In the genomic region with DNA sequence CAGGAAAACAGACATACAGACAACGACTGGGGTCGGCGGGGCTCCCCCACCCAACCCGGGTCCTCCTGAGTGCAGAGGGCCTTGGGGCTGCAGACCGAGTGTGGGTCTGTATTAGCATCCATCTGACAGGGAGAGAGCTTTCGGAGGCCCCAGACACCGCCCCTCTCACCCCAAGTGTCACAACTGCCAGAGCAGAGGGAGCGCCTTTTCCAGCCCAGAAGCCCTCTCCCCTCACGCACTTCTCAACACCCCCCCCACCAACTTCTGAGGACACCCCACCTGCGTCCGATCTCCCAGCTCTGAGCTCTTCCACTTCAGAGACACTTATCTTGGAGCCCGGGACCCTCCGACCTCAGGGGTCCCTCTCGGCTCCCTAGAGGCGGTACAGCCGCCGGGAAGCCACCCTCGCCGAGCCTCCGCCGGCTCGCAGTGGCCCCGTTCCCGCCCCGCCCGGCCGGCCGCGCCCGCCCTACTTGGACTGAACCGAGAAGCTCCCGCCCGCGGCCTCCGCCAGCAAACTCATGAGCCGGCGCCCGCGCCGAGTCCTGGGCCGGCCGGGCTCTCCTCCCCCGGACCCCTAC, we compare ENCODE assay signal across 8 cellular contexts. TPM values are rescaled to one million over a fixed set of nuclear protein-coding genes. Genes with fewer than 3 reads are reported as not detected.
DNase-seq lines count a peak whose midpoint lies in the region; ATAC-seq and TF ChIP-seq lines count a peak whose summit lies in the region.

No MANE protein-coding gene starts in this region.

- DNase-seq in Caki2 (ENCODE audit: low read depth) (peak; percentile 60), esophagus squamous epithelium (lab: John Stamatoyannopoulos, UW) (no peak), osteoblast (ENCODE audit: insufficient read length, low spot score, missing footprints) (peak; percentile 72), superior temporal gyrus (ENCODE audit: extremely low spot score) (no peak), NCI-H748 treated with DMSO at 0.1 percent for 48 hours (lab: John Stamatoyannopoulos, UW) (no peak)
- peak; percentile 63 for DNase-seq in activated CD8-positive, alpha-beta memory T cell treated with anti-CD3 and anti-CD28 coated beads, Interleukin-2, amount 10 ng/mL, durations not matched to agents 7 days and 5 days

- in situ Hi-C loops in Caki2 (cut with HindIII; ENCODE audit: low pct_unique_long_range_greater_than_20kb, low sequenced_read_pairs): no loop called here

- no peaks in the 10 kb centered on the region for H3K27me3 Mint-ChIP-seq in activated CD8-positive, alpha-beta memory T cell treated with anti-CD3 and anti-CD28 coated beads, Interleukin-2, amount 10 ng/mL, durations not matched to agents 7 days and 5 days

- H3K36me3 Mint-ChIP-seq in activated CD8-positive, alpha-beta memory T cell treated with anti-CD3 and anti-CD28 coated beads, Interleukin-2, amount 10 ng/mL, durations not matched to agents 7 days and 5 days: peaks cover 28% of the 10 kb centered on the region

- no peak for TF ChIP-seq CTCF in esophagus squamous epithelium (IDR thresholded peaks at IDR 0.05)
- no peak for TF ChIP-seq CTCF in osteoblast (IDR thresholded peaks at IDR 0.05; ENCODE audit: extremely low read depth, low read depth, low read length)

- no peaks in the 10 kb centered on the region for H3K9me3 Mint-ChIP-seq in activated CD8-positive, alpha-beta memory T cell treated with anti-CD3 and anti-CD28 coated beads, Interleukin-2, amount 10 ng/mL, durations not matched to agents 7 days and 5 days (ENCODE audit: low read depth)

- H3K27me3 ChIP-seq in esophagus squamous epithelium (no peaks in the 10 kb centered on the region), osteoblast (ENCODE audit: insufficient read depth, low read length) (no peaks in the 10 kb centered on the region)

- H3K27ac ChIP-seq in esophagus squamous epithelium (peak overlapping the region; percentile 98 to 100 (median 99)), osteoblast (ENCODE audit: low read depth, low read length) (peak overlapping the region; percentile 9)

- peak in 1 of 4 donors; percentile 72 for TF ChIP-seq POLR2A in esophagus squamous epithelium (IDR thresholded peaks at IDR 0.05)

- intact Hi-C loops in esophagus squamous epithelium (cut with DNase I): no loop called here

- H3K4me1 Mint-ChIP-seq in activated CD8-positive, alpha-beta memory T cell treated with anti-CD3 and anti-CD28 coated beads, Interleukin-2, amount 10 ng/mL, durations not matched to agents 7 days and 5 days: peaks cover 52% of the 10 kb centered on the region

- CTCF ChIA-PET in activated CD8-positive, alpha-beta memory T cell treated with anti-CD3 and anti-CD28 coated beads, Interleukin-2, amount 10 ng/mL, durations not matched to agents 7 days and 5 days (lab: Charles Lee): interaction anchor here (0.8 to 17.3 kb wide), 13 partner anchors 12 to 461 kb away, joined by 3 to 311 read pairs (median 8); a partner anchor contains a TSS

- no peak overlapping the region for H2AFZ ChIP-seq in osteoblast (ENCODE audit: low read length)

- peak overlapping the region; percentile 88 for H3K4me2 ChIP-seq in osteoblast (ENCODE audit: insufficient read depth, low read length)

- H3K9me3 ChIP-seq in esophagus squamous epithelium: no peaks in the 10 kb centered on the region
- H3K9me3 ChIP-seq in osteoblast (ENCODE audit: low read depth, low read length): no peaks in the 10 kb centered on the region

- H3K79me2 ChIP-seq in osteoblast (ENCODE audit: insufficient read depth, low read length): peaks cover 64% of the 10 kb centered on the region

- H3K36me3 ChIP-seq in esophagus squamous epithelium: no peaks in the 10 kb centered on the region
- H3K36me3 ChIP-seq in osteoblast (ENCODE audit: insufficient read depth, low read length): no peaks in the 10 kb centered on the region

- H4K20me1 ChIP-seq in osteoblast (ENCODE audit: insufficient read depth, low read length): peaks cover 41% of the 10 kb centered on the region

- H3K4me3 Mint-ChIP-seq in activated CD8-positive, alpha-beta memory T cell treated with anti-CD3 and anti-CD28 coated beads, Interleukin-2, amount 10 ng/mL, durations not matched to agents 7 days and 5 days: peak overlapping the region; percentile 92

- H3K4me1 ChIP-seq in esophagus squamous epithelium (peaks cover 20 to 62% (median 40%) of the 10 kb centered on the region in 3 donors), osteoblast (ENCODE audit: insufficient read depth, low read length) (peaks cover 24% of the 10 kb centered on the region)

- 1 to 3% methylated on average over 8 to 17 of the region's 43 CpGs for WGBS in esophagus squamous epithelium, 2 donors

- H3K27ac Mint-ChIP-seq in activated CD8-positive, alpha-beta memory T cell treated with anti-CD3 and anti-CD28 coated beads, Interleukin-2, amount 10 ng/mL, durations not matched to agents 7 days and 5 days: peak overlapping the region; percentile 89

- ATAC-seq in HG03135 (IDR thresholded peaks at IDR 0.05; ENCODE audit: unreplicated experiment): peak; percentile 0
- peak; percentile 1 for ATAC-seq in activated CD8-positive, alpha-beta memory T cell treated with anti-CD3 and anti-CD28 coated beads, Interleukin-2, amount 10 ng/mL, durations not matched to agents 7 days and 5 days
- no peak for ATAC-seq in GM21423 (IDR thresholded peaks at IDR 0.05; ENCODE audit: unreplicated experiment)

- H3K4me3 ChIP-seq in esophagus squamous epithelium (peak overlapping the region; percentile 75 to 98 (median 87)), osteoblast (ENCODE audit: insufficient read depth, low read length) (peak overlapping the region; percentile 83)

RNA-seq across cellular contexts. Expression of a gene that starts 0.4 kb away (rescaled TPM):
- 7.1 and 9.3 TPM in 2 replicates for total RNA-seq in Caki2 (2014; rRNA removed; shearing (Covaris generic); ENCODE audit: low replicate concordance)
- total RNA-seq in activated CD8-positive, alpha-beta memory T cell treated with anti-CD3 and anti-CD28 coated beads, Interleukin-2, amount 10 ng/mL, durations not matched to agents 7 days and 5 days: 100 to 1,000 TPM; 154 to 163 TPM
- 10 to 100 TPM; 51.6 to 84.5 (median 72.7) TPM for total RNA-seq in esophagus squamous epithelium
- total RNA-seq in osteoblast: 13.3 and 17.0 TPM in 2 replicates

RNA-seq across cellular contexts. Expression of a gene that starts 15.1 kb away (rescaled TPM):
- total RNA-seq in Caki2 (2014; rRNA removed; shearing (Covaris generic); ENCODE audit: low replicate concordance): 36.1 and 45.5 TPM in 2 replicates
- total RNA-seq in activated CD8-positive, alpha-beta memory T cell treated with anti-CD3 and anti-CD28 coated beads, Interleukin-2, amount 10 ng/mL, durations not matched to agents 7 days and 5 days: 100 to 1,000 TPM in 1 of 2 experiments, 10 to 100 TPM in 1; 83.5 to 104 TPM
- total RNA-seq in esophagus squamous epithelium (100 to 1,000 TPM in 1 of 4 donors, 10 to 100 TPM in 3; 50.1 to 112 (median 63.3) TPM), osteoblast (57.5 and 57.9 TPM in 2 replicates)

RNA-seq across cellular contexts. Expression of a gene that starts 32.0 kb away (rescaled TPM):
- 26.6 and 28.4 TPM in 2 replicates for total RNA-seq in Caki2 (2014; rRNA removed; shearing (Covaris generic); ENCODE audit: low replicate concordance)
- total RNA-seq in activated CD8-positive, alpha-beta memory T cell treated with anti-CD3 and anti-CD28 coated beads, Interleukin-2, amount 10 ng/mL, durations not matched to agents 7 days and 5 days: 10 to 100 TPM; 22.7 to 23.5 TPM
- total RNA-seq in esophagus squamous epithelium (10 to 100 TPM; 10.8 to 30.8 (median 27.5) TPM), osteoblast (10.3 and 10.9 TPM in 2 replicates)

RNA-seq across cellular contexts. Expression of a gene that starts 43.0 kb away (rescaled TPM):
- total RNA-seq in Caki2 (2014; rRNA removed; shearing (Covaris generic); ENCODE audit: low replicate concordance): 79.6 and 89.6 TPM in 2 replicates
- 100 to 1,000 TPM; 106 to 108 TPM for total RNA-seq in activated CD8-positive, alpha-beta memory T cell treated with anti-CD3 and anti-CD28 coated beads, Interleukin-2, amount 10 ng/mL, durations not matched to agents 7 days and 5 days
- 100 to 1,000 TPM in 1 of 4 donors, 10 to 100 TPM in 3; 54.2 to 110 (median 79.2) TPM for total RNA-seq in esophagus squamous epithelium
- total RNA-seq in osteoblast: 114 and 119 TPM in 2 replicates

Comparison
In these comparisons a context has a peak if more than half of its experiments do, and no peak if none do; other contexts are left out.
1. DNase-seq: peak in Caki2 (single experiment), activated CD8-positive, alpha-beta memory T cell treated with anti-CD3 and anti-CD28 coated beads, Interleukin-2, amount 10 ng/mL, durations not matched to agents 7 days and 5 days (single experiment) and osteoblast (single experiment); none in esophagus squamous epithelium (single experiment), superior temporal gyrus (single experiment) and NCI-H748 treated with DMSO at 0.1 percent for 48 hours (single experiment).